10 cellular contexts compared by ENCODE assay signal in the genomic region with DNA sequence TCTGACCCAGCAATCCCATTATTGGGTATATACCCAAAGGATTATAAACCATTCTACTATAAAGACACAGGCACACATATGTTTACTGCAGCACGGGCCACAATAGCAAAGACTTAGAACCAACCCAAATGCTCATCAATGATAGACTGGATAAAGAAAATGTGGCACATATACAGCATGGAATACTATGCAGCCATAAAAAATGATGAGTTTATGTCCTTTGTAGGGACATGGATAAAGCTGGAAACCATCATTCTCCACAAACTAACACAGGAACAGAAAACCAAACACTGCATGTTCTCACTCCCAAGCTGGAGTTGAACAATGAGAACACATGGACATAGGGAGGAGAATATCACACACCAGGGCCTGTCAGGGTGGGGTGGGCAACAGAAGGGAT. TPM values are rescaled to one million over a fixed set of nuclear protein-coding genes. Genes with fewer than 3 reads are reported as not detected.
"Had no signal": no experiment of that assay in that cellular context is flagged by ENCODE, and none has a peak within 500 bp of the region (broad histone marks: within the 10 kb centered on the region; RNA-seq: fewer than 3 reads in every experiment).

No MANE protein-coding gene starts in this region.

RNA-seq across cellular contexts. Expression of gene PLAC8L1, which starts 16.1 kb away (rescaled TPM):
- total RNA-seq: stomach, subcutaneous adipose tissue, suprapubic skin, thoracic aorta, thyroid gland, tibial nerve, transverse colon, upper lobe of right lung, urinary bladder, vagina had no signal
